Comparison of ENCODE assay signal across 8 cellular contexts in genomic region chr14:71324767-71325272, GRCh38. TPM values are rescaled to one million over a fixed set of nuclear protein-coding genes. Genes with fewer than 3 reads are reported as not detected.
A peak's percentile ranks its signal among the peaks of the same experiment; 100 is the strongest.
DNase-seq lines count a peak whose midpoint lies in the region; ATAC-seq and TF ChIP-seq lines count a peak whose summit lies in the region.

No MANE protein-coding gene starts in this region.

- POLR2A ChIA-PET in activated CD8-positive, alpha-beta T cell treated with anti-CD3 and anti-CD28 coated beads, Interleukin-2, amount 10 ng/mL, durations not matched to agents 7 days and 5 days (lab: Charles Lee) = interaction anchor here (2.6 kb wide), 1 partner anchor 182 kb away, joined by 10 read pairs; no protein-coding TSS in a partner anchor

- CTCF ChIA-PET in activated CD8-positive, alpha-beta T cell treated with anti-CD3 and anti-CD28 coated beads, Interleukin-2, amount 10 ng/mL, durations not matched to agents 7 days and 5 days (lab: Charles Lee) = interaction anchor here (0.6 to 8.2 kb wide), 13 partner anchors 38 to 531 kb away, joined by 3 to 150 read pairs (median 4); no protein-coding TSS in a partner anchor

- H3K36me3 ChIP-seq in sigmoid colon = no peaks in the 10 kb centered on the region

- peak; percentile 13 to 17 for DNase-seq in AML-193 (lab: John Stamatoyannopoulos, UW)
- DNase-seq in HFFc6 = no peak
- DNase-seq in activated CD8-positive, alpha-beta T cell treated with anti-CD3 and anti-CD28 coated beads, Interleukin-2, amount 10 ng/mL, durations not matched to agents 7 days and 5 days = peak; percentile 56
- peak; percentile 28 for DNase-seq in iPS-NIHi11 (ENCODE audit: low spot score)
- no peak for DNase-seq in sigmoid colon
- DNase-seq in ureter (ENCODE audit: low spot score) = no peak

- peaks cover 39% of the 10 kb centered on the region for H3K36me3 Mint-ChIP-seq in HFFc6 (ENCODE audit: low read depth)
- peaks cover 17% of the 10 kb centered on the region for H3K36me3 Mint-ChIP-seq in activated CD8-positive, alpha-beta T cell treated with anti-CD3 and anti-CD28 coated beads, Interleukin-2, amount 10 ng/mL, durations not matched to agents 7 days and 5 days (ENCODE audit: low read depth)

- no peaks in the 10 kb centered on the region for H3K9me3 Mint-ChIP-seq in HFFc6
- H3K9me3 Mint-ChIP-seq in activated CD8-positive, alpha-beta T cell treated with anti-CD3 and anti-CD28 coated beads, Interleukin-2, amount 10 ng/mL, durations not matched to agents 7 days and 5 days (ENCODE audit: insufficient read depth) = no peaks in the 10 kb centered on the region

- peaks cover 59% of the 10 kb centered on the region for H3K4me1 Mint-ChIP-seq in HFFc6 (ENCODE audit: low read depth)
- H3K4me1 Mint-ChIP-seq in activated CD8-positive, alpha-beta T cell treated with anti-CD3 and anti-CD28 coated beads, Interleukin-2, amount 10 ng/mL, durations not matched to agents 7 days and 5 days (ENCODE audit: low read depth) = peaks cover 68% of the 10 kb centered on the region

- peak overlapping the region; percentile 60 for H3K4me3 Mint-ChIP-seq in HFFc6
- H3K4me3 Mint-ChIP-seq in activated CD8-positive, alpha-beta T cell treated with anti-CD3 and anti-CD28 coated beads, Interleukin-2, amount 10 ng/mL, durations not matched to agents 7 days and 5 days = peak overlapping the region; percentile 22

- H3K27me3 Mint-ChIP-seq in HFFc6 (ENCODE audit: insufficient read depth) = no peaks in the 10 kb centered on the region
- H3K27me3 Mint-ChIP-seq in activated CD8-positive, alpha-beta T cell treated with anti-CD3 and anti-CD28 coated beads, Interleukin-2, amount 10 ng/mL, durations not matched to agents 7 days and 5 days (ENCODE audit: low read depth) = no peaks in the 10 kb centered on the region

- intact Hi-C loops in sigmoid colon (cut with DNase I) = loop anchor here (5.0 to 10.0 kb wide), 4 partner anchors 77 to 300 kb away; no protein-coding TSS in a partner anchor

- TF ChIP-seq EP300 in sigmoid colon (IDR thresholded peaks at IDR 0.05) = no peak

- 0 out of 2 replicates have a peak overlapping the region, but pooled peaks have one; percentile 17 for H3K27ac Mint-ChIP-seq in HFFc6
- H3K27ac Mint-ChIP-seq in activated CD8-positive, alpha-beta T cell treated with anti-CD3 and anti-CD28 coated beads, Interleukin-2, amount 10 ng/mL, durations not matched to agents 7 days and 5 days = no peak overlapping the region

- no peak overlapping the region for H3K4me3 ChIP-seq in sigmoid colon

- no peaks in the 10 kb centered on the region for H3K27me3 ChIP-seq in sigmoid colon

- no peak for TF ChIP-seq CTCF in HFFc6 (IDR thresholded peaks at IDR 0.05)
- no peak for TF ChIP-seq CTCF in sigmoid colon (IDR thresholded peaks at IDR 0.05)

- 37 to 47% methylated on average over 6 of the region's 6 CpGs for WGBS in sigmoid colon, 2 donors

- no peak for TF ChIP-seq POLR2A in sigmoid colon (IDR thresholded peaks at IDR 0.05)

- ATAC-seq in activated CD8-positive, alpha-beta T cell treated with anti-CD3 and anti-CD28 coated beads, Interleukin-2, amount 10 ng/mL, durations not matched to agents 7 days and 5 days = no peak
- ATAC-seq in HG03442 (IDR thresholded peaks at IDR 0.05; ENCODE audit: unreplicated experiment) (no peak), esophagus mucosa (no peak)

- H3K4me1 ChIP-seq in sigmoid colon = peaks cover 0 to 33% (median 28%) of the 10 kb centered on the region in 4 donors

- peak overlapping the region in 1 of 4 donors; percentile 24 for H3K27ac ChIP-seq in sigmoid colon

- no peaks in the 10 kb centered on the region for H3K9me3 ChIP-seq in sigmoid colon

RNA-seq across cellular contexts. Expression of gene SIPA1L1, which starts 4.5 kb away (rescaled TPM):
- 100 to 1,000 TPM; 108 to 125 (median 124) TPM for total RNA-seq in HFFc6 (2021; fragmentation: NEBNext Ultra II Directional; extraction: Animal tissue kit (Norgen Biotek cat#: 25700))
- 10 to 100 TPM; 49.6 to 52.6 TPM for total RNA-seq in activated CD8-positive, alpha-beta T cell treated with anti-CD3 and anti-CD28 coated beads, Interleukin-2, amount 10 ng/mL, durations not matched to agents 7 days and 5 days
- total RNA-seq in sigmoid colon = 10 to 100 TPM; 27.1 to 50.1 (median 29.4) TPM
- polyA plus RNA-seq in sigmoid colon = 10 to 100 TPM; 13.2 to 32.9 (median 15.5) TPM
- total RNA-seq in esophagus mucosa = 36.1 TPM
- 58.2 TPM for total RNA-seq in ureter

Comparison
In these comparisons a context has a peak if more than half of its experiments do, and no peak if none do; other contexts are left out.
1. DNase-seq: peak in AML-193 (2 of 2), activated CD8-positive, alpha-beta T cell treated with anti-CD3 and anti-CD28 coated beads, Interleukin-2, amount 10 ng/mL, durations not matched to agents 7 days and 5 days (single experiment) and iPS-NIHi11 (single experiment); none in HFFc6 (single experiment), sigmoid colon (single experiment) and ureter (single experiment).